In the genomic region with DNA sequence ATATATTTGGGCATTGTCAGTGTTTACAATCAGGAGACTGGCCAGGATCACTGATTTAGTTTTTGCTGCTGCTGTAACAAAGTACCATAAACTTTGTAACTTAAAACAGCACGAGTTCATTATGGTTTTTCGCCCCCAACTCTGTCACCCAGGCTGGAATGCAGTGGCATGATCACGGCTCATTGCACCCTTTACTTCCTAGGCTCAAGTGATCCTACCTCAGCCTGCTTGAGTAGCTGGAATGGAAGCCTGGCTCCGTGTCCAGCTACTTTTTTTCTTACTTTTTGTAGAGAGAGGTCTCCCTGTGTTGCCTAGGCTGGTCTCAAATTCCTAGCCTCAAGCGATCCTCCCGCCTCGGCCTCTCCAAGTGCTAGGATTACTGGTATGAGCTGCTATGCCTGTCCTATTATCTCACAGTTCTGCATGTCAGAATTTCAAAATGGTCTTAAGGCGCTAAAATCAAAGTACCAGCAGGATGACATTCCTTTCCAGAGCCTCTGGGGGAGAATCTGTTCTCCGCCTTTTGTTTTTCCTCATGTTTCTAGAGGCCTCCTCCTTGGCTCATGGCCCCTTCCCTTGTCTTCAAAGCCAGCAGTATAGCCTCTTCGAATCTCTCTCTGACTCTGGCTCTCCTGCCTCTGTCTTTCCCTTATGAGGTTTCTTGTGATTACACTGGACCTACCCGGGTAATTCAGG, we compare ENCODE assay signal across 18 cellular contexts. TPM values are rescaled to one million over a fixed set of nuclear protein-coding genes. Genes with fewer than 3 reads are reported as not detected.
DNase-seq lines count a peak whose midpoint lies in the region; ATAC-seq and TF ChIP-seq lines count a peak whose summit lies in the region.
"Had no signal": no experiment of that assay in that cellular context is flagged by ENCODE, and none has a peak within 500 bp of the region (broad histone marks: within the 10 kb centered on the region; RNA-seq: fewer than 3 reads in every experiment).

No MANE protein-coding gene starts in this region.

- H4K91ac ChIP-seq in H9 (ENCODE audit: insufficient read length, low read depth, low read length) = no peak overlapping the region

- no peak overlapping the region for H3K4me3 Mint-ChIP-seq in H9
- no peak overlapping the region for H3K4me3 Mint-ChIP-seq in mesothelial cell of epicardium

- in situ Hi-C loops in astrocyte of the spinal cord (cut with HindIII; ENCODE audit: low sequenced_read_pairs) = no loop called here

- no peak overlapping the region for H2AK5ac ChIP-seq in H9 (ENCODE audit: insufficient read length, low read length)

- H4K8ac ChIP-seq in H9 (replicated peaks; ENCODE audit: insufficient read length, low read depth, low read length) = no peak overlapping the region

- no peaks in the 10 kb centered on the region for H3K79me2 ChIP-seq in H9 (ENCODE audit: insufficient read depth, low read length)

- H2BK12ac ChIP-seq in H9 (ENCODE audit: insufficient read length, low read depth, low read length) = no peak overlapping the region

- H3K9me3 Mint-ChIP-seq in H9 (no peaks in the 10 kb centered on the region), mesothelial cell of epicardium (no peaks in the 10 kb centered on the region)

- no peak overlapping the region for H2BK120ac ChIP-seq in H9 (ENCODE audit: low read depth, low read length, poor library complexity, severe bottlenecking)

- peak overlapping the region; percentile 84 for H2BK20ac ChIP-seq in H9 (ENCODE audit: low read depth, low read length, poor library complexity, severe bottlenecking)

- H2BK5ac ChIP-seq in H9 (ENCODE audit: insufficient read length, low read length) = no peak overlapping the region

- peaks cover 16 to 20% of the 10 kb centered on the region in 2 experiments for H3K4me1 Mint-ChIP-seq in H9
- H3K4me1 Mint-ChIP-seq in mesothelial cell of epicardium = peaks cover 13% of the 10 kb centered on the region

- whole genome bisulfite sequencing in H9 (ENCODE audit: extremely low coverage, insufficient read length, low lambda C conversion rate) = no CpG with 5 or more reads among the region's 11 CpGs
- WGBS in thyroid gland, 2 donors = 48 to 50% methylated on average over 11 of the region's 11 CpGs

- intact Hi-C loops in thyroid gland (cut with DNase I) = no loop called here

- H3K23ac ChIP-seq in H9 (ENCODE audit: insufficient read length, low read depth, low read length) = no peak overlapping the region

- no peak for TF ChIP-seq CTCF in H9 (conservative IDR thresholded peaks at IDR 0.05)
- TF ChIP-seq CTCF in astrocyte of the spinal cord (IDR thresholded peaks at IDR 0.05; ENCODE audit: low read depth, low read length) = no peak
- TF ChIP-seq CTCF in mesothelial cell of epicardium (IDR thresholded peaks at IDR 0.05; ENCODE audit: unreplicated experiment) = no peak
- no peak for TF ChIP-seq CTCF in thyroid gland (IDR thresholded peaks at IDR 0.05)

- TF ChIP-seq POLR2A in thyroid gland (IDR thresholded peaks at IDR 0.05) = no peak

- H3K9me3 ChIP-seq in H9 (ENCODE audit: control insufficient read depth, low read depth, low read length) (no peaks in the 10 kb centered on the region), thyroid gland (no peaks in the 10 kb centered on the region)
- H3K9me3 ChIP-seq: SJCRH30 had no signal

- H4K20me1 ChIP-seq in H9 (ENCODE audit: control insufficient read depth, insufficient read depth, insufficient read length) = no peaks in the 10 kb centered on the region

- no peak overlapping the region for H3K14ac ChIP-seq in H9 (ENCODE audit: insufficient read depth, low read length)

- H3K79me1 ChIP-seq in H9 (ENCODE audit: insufficient read depth, low read depth, low read length, poor library complexity, severe bottlenecking) = no peaks in the 10 kb centered on the region

- H3T11ph ChIP-seq in H9 (ENCODE audit: low read length) = no peak overlapping the region

- H3K27ac ChIP-seq in H9 (ENCODE audit: insufficient read length, low read depth, low read length) = no peak overlapping the region
- H3K27ac ChIP-seq in thyroid gland = peak overlapping the region; percentile 24 to 57 (median 44)
- H3K27ac ChIP-seq: C4-2B, SJCRH30 had no signal

- no peaks in the 10 kb centered on the region for H3K27me3 ChIP-seq in H9 (ENCODE audit: insufficient read depth, low read length)
- no peaks in the 10 kb centered on the region for H3K27me3 ChIP-seq in thyroid gland
- H3K27me3 ChIP-seq: SJCRH30 had no signal

- ATAC-seq in GM18907 (IDR thresholded peaks at IDR 0.05; ENCODE audit: unreplicated experiment) = no peak
- ATAC-seq: PC-3 had no signal

- H3K9ac ChIP-seq in H9 (ENCODE audit: extremely low read depth, insufficient read length, low read length) = no peak overlapping the region

- no peak overlapping the region for H3K18ac ChIP-seq in H9 (ENCODE audit: insufficient read length, low read depth, low read length)

- no peaks in the 10 kb centered on the region; a peak in 1 of 7 replicates for H3K36me3 Mint-ChIP-seq in H9 (ENCODE audit: insufficient read depth in 1 of 3, low read depth in 3 of 3)
- H3K36me3 Mint-ChIP-seq in mesothelial cell of epicardium = no peaks in the 10 kb centered on the region

- no peak for DNase-seq in H9
- peak; percentile 4 for DNase-seq in astrocyte of the spinal cord (ENCODE audit: low read depth, low spot score)
- no peak for DNase-seq in mesothelial cell of epicardium (ENCODE audit: low spot score in 2 of 2, unreplicated experiment in 2 of 2)
- peak; percentile 62 to 66 for DNase-seq in thyroid gland
- no peak for DNase-seq in activated CD8-positive, alpha-beta memory T cell treated with anti-CD3 and anti-CD28 coated beads, Interleukin-2, amount 50 U/mL, for 4 hours
- no peak for DNase-seq in activated naive CD4-positive, alpha-beta T cell treated with anti-CD3 and anti-CD28 coated beads, Interleukin-2, amount 50 U/mL, for 16 hours
- DNase-seq: HCEC 1CT, KG1, NCI-H1436, NCI-H2029, NCI-H2171 treated with DMSO at 0.1 percent for 48 hours, NCI-H446 treated with DMSO at 0.1 percent for 48 hours, NCI-H748 treated with DMSO at 0.1 percent for 48 hours, PC-3, SJCRH30 had no signal

- no peaks in the 10 kb centered on the region for H3K36me3 ChIP-seq in thyroid gland
- H3K36me3 ChIP-seq: SJCRH30 had no signal

- no peak overlapping the region for H3K4me2 ChIP-seq in H9 (ENCODE audit: insufficient read depth, insufficient read length, low read length)

- peak overlapping the region in 2 of 3 experiments; percentile 0 to 25; a peak in 4 of 7 replicates for H3K27ac Mint-ChIP-seq in H9
- H3K27ac Mint-ChIP-seq in mesothelial cell of epicardium = peak overlapping the region; percentile 68

- H3K23me2 ChIP-seq in H9 (ENCODE audit: insufficient read length, low read depth, low read length, poor library complexity, severe bottlenecking) = no peaks in the 10 kb centered on the region

- H3K56ac ChIP-seq in H9 (ENCODE audit: insufficient read length, low read depth, low read length) = no peak overlapping the region

- H3K4ac ChIP-seq in H9 (ENCODE audit: low read depth, low read length) = no peak overlapping the region

- H4K5ac ChIP-seq in H9 (ENCODE audit: insufficient read length, low read depth, low read length) = no peak overlapping the region

- no peaks in the 10 kb centered on the region; the same call in none of the 2 replicates for H3K27me3 Mint-ChIP-seq in H9 (ENCODE audit: low read depth)
- no peaks in the 10 kb centered on the region for H3K27me3 Mint-ChIP-seq in mesothelial cell of epicardium (ENCODE audit: low read depth)

- no peak overlapping the region for H2AFZ ChIP-seq in H9 (ENCODE audit: low read length)

- no peak overlapping the region for H3K4me3 ChIP-seq in astrocyte of the spinal cord (ENCODE audit: low read depth, low read length)
- H3K4me3 ChIP-seq in thyroid gland (replicated peaks in 1 of 3) = no peak overlapping the region
- H3K4me3 ChIP-seq: SJCRH30 had no signal

- H3K4me1 ChIP-seq in H9 (ENCODE audit: insufficient read depth, low read length) (peaks cover 2% of the 10 kb centered on the region; the same call in 1 of the 2 replicates), thyroid gland (peaks cover 0 to 18% of the 10 kb centered on the region in 2 donors)
- H3K4me1 ChIP-seq: SJCRH30 had no signal

- H2BK15ac ChIP-seq in H9 (ENCODE audit: low read depth, low read length) = no peak overlapping the region

RNA-seq across cellular contexts. Expression of a gene that starts 10.0 kb away (rescaled TPM):
- total RNA-seq in H9 (2021) (not detected in 2 replicates), mesothelial cell of epicardium (not detected in 3 replicates), thyroid gland (100 to 1,000 TPM in 1 of 4 donors, 10 to 100 TPM in 1, not detected in 2; 13.7 to 335 TPM)
- total RNA-seq: Daoy, PC-3, SJCRH30 had no signal

RNA-seq across cellular contexts. Expression of a gene that starts 14.9 kb away (rescaled TPM):
- total RNA-seq in H9 (2021) (not detected in 2 replicates), mesothelial cell of epicardium (not detected in 3 replicates), thyroid gland (10 to 100 TPM in 1 of 4 donors, 1 to 10 TPM in 1, not detected in 2; 8.2 to 64.4 TPM)
- total RNA-seq: Daoy, PC-3, SJCRH30 had no signal

RNA-seq across cellular contexts. Expression of a gene that starts 17.7 kb away (rescaled TPM):
- total RNA-seq in H9 (2021) (not detected in 2 replicates), mesothelial cell of epicardium (not detected in 3 replicates), thyroid gland (not detected)
- total RNA-seq: Daoy, PC-3, SJCRH30 had no signal

RNA-seq across cellular contexts. Expression of a gene that starts 22.0 kb away (rescaled TPM):
- total RNA-seq in H9 (2021) (not detected in 2 replicates), mesothelial cell of epicardium (not detected in 3 replicates), thyroid gland (not detected)
- total RNA-seq: Daoy, PC-3, SJCRH30 had no signal

RNA-seq across cellular contexts. Expression of a gene that starts 35.2 kb away (rescaled TPM):
- total RNA-seq in H9 (2021) (11.0 and 11.5 TPM in 2 replicates), mesothelial cell of epicardium (11.2 to 12.3 TPM (median 11.7 TPM) in 3 replicates), thyroid gland (10 to 100 TPM in 1 of 4 donors, 1 to 10 TPM in 3; 2.4 to 11.3 (median 6.2) TPM)

Comparison
In these comparisons a context has a peak if more than half of its experiments do, and no peak if none do; other contexts are left out.
1. DNase-seq: peak in astrocyte of the spinal cord (single experiment) and thyroid gland (2 of 2); none in H9 (single experiment), mesothelial cell of epicardium (0 of 2), activated CD8-positive, alpha-beta memory T cell treated with anti-CD3 and anti-CD28 coated beads, Interleukin-2, amount 50 U/mL, for 4 hours (single experiment) and activated naive CD4-positive, alpha-beta T cell treated with anti-CD3 and anti-CD28 coated beads, Interleukin-2, amount 50 U/mL, for 16 hours (single experiment).